ENCODE assay signal across 20 cellular contexts in the genomic region with DNA sequence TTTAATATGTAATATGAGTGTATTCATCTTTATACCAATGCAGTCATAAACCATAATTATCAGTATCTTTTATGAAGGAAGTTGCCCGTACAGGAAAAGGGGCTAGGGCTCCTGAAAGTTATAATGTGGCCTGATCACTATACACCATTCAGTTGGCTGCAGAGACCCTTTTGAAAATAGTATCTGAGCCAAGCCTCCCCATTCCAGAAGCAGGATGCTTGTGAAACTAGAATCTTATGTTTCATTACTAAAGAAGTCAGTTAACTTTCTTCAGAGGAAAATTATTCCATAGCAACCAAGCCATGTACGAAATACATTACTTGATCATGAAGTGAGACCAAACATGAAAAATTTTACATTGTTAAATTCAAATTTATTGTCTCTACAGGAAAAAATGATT.
DNase-seq lines count a peak whose midpoint lies in the region; TF ChIP-seq lines count a peak whose summit lies in the region.
"Had no signal": no experiment of that assay in that cellular context is flagged by ENCODE, and none has a peak within 500 bp of the region (broad histone marks: within the 10 kb centered on the region; RNA-seq: fewer than 3 reads in every experiment).

No MANE protein-coding gene starts in this region.

- peaks cover 5% of the 10 kb centered on the region for H3K9me3 Mint-ChIP-seq in osteocyte (ENCODE audit: unreplicated experiment)
- H3K9me3 Mint-ChIP-seq: HFFc6 had no signal

- peaks cover 3% of the 10 kb centered on the region for H3K36me3 Mint-ChIP-seq in osteocyte (ENCODE audit: unreplicated experiment)
- H3K36me3 Mint-ChIP-seq: CD8-positive, alpha-beta memory T cell had no signal

- H3K27ac Mint-ChIP-seq in osteocyte (ENCODE audit: unreplicated experiment) = no peak overlapping the region
- H3K27ac Mint-ChIP-seq: CD8-positive, alpha-beta memory T cell; HFFc6 had no signal

- no peaks in the 10 kb centered on the region for H3K4me1 Mint-ChIP-seq in osteocyte (ENCODE audit: unreplicated experiment)
- H3K4me1 Mint-ChIP-seq: CD8-positive, alpha-beta memory T cell had no signal

- H3K27ac ChIP-seq in SJSA1 (peak overlapping the region; percentile 63), esophagus muscularis mucosa (replicated peaks in 1 of 4) (peak overlapping the region; percentile 67 to 78 (median 72)), subcutaneous abdominal adipose tissue (ENCODE audit: low read depth, low read length) (peak overlapping the region; percentile 13)
- H3K27ac ChIP-seq: PC-9 had no signal

- DNase-seq in SJSA1 (ENCODE audit: low read depth in 1 of 2, low spot score in 2 of 2) = no peak
- no peak for DNase-seq in esophagus muscularis mucosa (ENCODE audit: extremely low spot score)
- peak; percentile 27 for DNase-seq in iris pigment epithelial cell (ENCODE audit: low read depth)
- no peak for DNase-seq in HuH-7 (ENCODE audit: low spot score)
- DNase-seq in osteocyte (ENCODE audit: extremely low spot score, unreplicated experiment) = no peak
- no peak for DNase-seq in mesenteric fat pad (ENCODE audit: low spot score)
- DNase-seq in COR-L47 (lab: John Stamatoyannopoulos, UW) = no peak
- DNase-seq: AML-193; CD8-positive, alpha-beta memory T cell; GDM1; HFFc6; KBM-7; NCI-H1092 treated with DMSO at 0.1 percent for 48 hours; NCI-H1436 treated with DMSO at 0.1 percent for 48 hours; NCI-H1930; NCI-H510A; PC-9; RPMI8226; SHP77 treated with DMSO at 0.1 percent for 48 hours had no signal

- H3K27me3 Mint-ChIP-seq in osteocyte (ENCODE audit: unreplicated experiment) = no peaks in the 10 kb centered on the region

- intact Hi-C loops in esophagus muscularis mucosa (cut with DNase I) = no loop called here

- no peak overlapping the region for H3K9ac ChIP-seq in subcutaneous abdominal adipose tissue (ENCODE audit: low read length in 5 of 5)

- H3K4me1 ChIP-seq in SJSA1 (replicated peaks) (peaks cover 27% of the 10 kb centered on the region), esophagus muscularis mucosa (peaks cover 0 to 24% (median 12%) of the 10 kb centered on the region in 4 donors), subcutaneous abdominal adipose tissue (ENCODE audit: control insufficient read depth in 5 of 5, insufficient read depth in 5 of 5, low read length in 5 of 5) (peaks cover 0 to 11% (median 5%) of the 10 kb centered on the region in 5 donors)

- TF ChIP-seq CTCF in esophagus muscularis mucosa (IDR thresholded peaks at IDR 0.05) = no peak
- no peak for TF ChIP-seq CTCF in osteocyte (IDR thresholded peaks at IDR 0.05)

- H3K36me3 ChIP-seq in SJSA1 = no peaks in the 10 kb centered on the region
- H3K36me3 ChIP-seq in esophagus muscularis mucosa = no peaks in the 10 kb centered on the region
- H3K36me3 ChIP-seq in subcutaneous abdominal adipose tissue (ENCODE audit: control insufficient read depth in 5 of 5, insufficient read depth in 5 of 5, low read length in 5 of 5) = no peaks in the 10 kb centered on the region

- H3K9me3 ChIP-seq in SJSA1 (replicated peaks) (peaks cover 3% of the 10 kb centered on the region; the same call in 1 of the 2 replicates), esophagus muscularis mucosa (peaks cover 0 to 3% (median 0%) of the 10 kb centered on the region in 4 donors), subcutaneous abdominal adipose tissue (ENCODE audit: control insufficient read depth in 5 of 5, low read length in 5 of 5) (no peaks in the 10 kb centered on the region)

- no peak for TF ChIP-seq EP300 in esophagus muscularis mucosa (IDR thresholded peaks at IDR 0.05)

- H3K27me3 ChIP-seq in SJSA1 (replicated peaks) (no peaks in the 10 kb centered on the region), esophagus muscularis mucosa (no peaks in the 10 kb centered on the region), subcutaneous abdominal adipose tissue (ENCODE audit: control insufficient read depth in 5 of 5, insufficient read depth in 4 of 5, low read length in 5 of 5) (no peaks in the 10 kb centered on the region)

- H3K4me3 Mint-ChIP-seq in osteocyte (ENCODE audit: unreplicated experiment) = no peak overlapping the region
- H3K4me3 Mint-ChIP-seq: CD8-positive, alpha-beta memory T cell; HFFc6 had no signal

- no peak for TF ChIP-seq POLR2A in esophagus muscularis mucosa (IDR thresholded peaks at IDR 0.05; ENCODE audit: low read depth)

- WGBS in esophagus muscularis mucosa = 40% methylated on average over 2 of the region's 2 CpGs

- H3K4me3 ChIP-seq in SJSA1 = no peak overlapping the region
- H3K4me3 ChIP-seq in esophagus muscularis mucosa = no peak overlapping the region
- no peak overlapping the region for H3K4me3 ChIP-seq in subcutaneous abdominal adipose tissue (ENCODE audit: low read depth in 1 of 5, low read length in 5 of 5)
- H3K4me3 ChIP-seq: PC-9 had no signal

Comparison
In these comparisons a context has a peak if more than half of its experiments do, and no peak if none do; other contexts are left out.
1. H3K27ac ChIP-seq: peak in every context shown above with its lines; median percentile 72 in esophagus muscularis mucosa; 63 in SJSA1; 13 in subcutaneous abdominal adipose tissue.